ENCODE assay signal across 8 cellular contexts in the genomic region with DNA sequence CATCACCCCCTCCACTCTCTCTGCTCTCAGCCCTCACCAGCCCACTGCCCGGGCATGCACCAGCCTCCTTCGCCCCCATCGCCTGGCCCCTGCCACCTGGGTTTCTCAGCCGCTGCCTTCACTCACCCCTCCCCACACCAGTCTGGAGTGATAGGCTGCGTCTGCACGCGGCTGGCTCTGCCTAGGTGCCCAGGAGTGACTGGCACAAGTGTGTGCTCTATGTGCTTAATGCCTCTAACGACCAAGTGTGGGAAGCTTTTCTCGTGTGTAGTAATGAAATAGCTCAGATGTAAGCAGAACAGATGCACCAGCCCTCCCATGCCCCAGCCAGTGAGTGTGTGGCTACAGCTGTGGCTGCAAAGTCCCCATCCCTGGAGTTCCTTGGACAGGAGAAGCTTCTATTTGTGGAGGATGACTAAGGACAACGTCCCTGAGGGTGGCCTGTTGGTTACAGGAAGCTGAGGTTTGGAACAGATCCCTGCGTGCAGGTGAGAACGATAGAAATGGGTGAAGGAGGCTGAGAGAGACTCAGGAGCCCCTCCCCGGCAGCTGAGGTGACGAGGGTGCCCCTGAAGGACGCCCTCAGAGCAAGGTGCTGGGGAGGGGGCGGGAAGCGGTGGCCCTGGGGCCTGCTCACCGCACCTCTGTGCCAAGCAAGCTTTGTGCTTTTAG. TPM values are rescaled to one million over a fixed set of nuclear protein-coding genes. Genes with fewer than 3 reads are reported as not detected.
A peak's percentile ranks its signal among the peaks of the same experiment; 100 is the strongest.
DNase-seq lines count a peak whose midpoint lies in the region; ATAC-seq and TF ChIP-seq lines count a peak whose summit lies in the region.

No MANE protein-coding gene starts in this region.

- H3K4me3 Mint-ChIP-seq in glutamatergic neuron (ENCODE audit: unreplicated experiment): no peak overlapping the region

- H3K4me3 ChIP-seq in BLaER1 (peak overlapping the region; percentile 31; the same call in 1 of the 2 replicates), upper lobe of right lung (no peak overlapping the region), lower leg skin (ENCODE audit: low read depth, poor library complexity, severe bottlenecking) (no peak overlapping the region)

- peaks cover 40% of the 10 kb centered on the region for H3K4me1 Mint-ChIP-seq in glutamatergic neuron (ENCODE audit: low read depth, unreplicated experiment)

- peak overlapping the region; percentile 95 for H3K4me2 ChIP-seq in BLaER1

- intact Hi-C loops in upper lobe of right lung (cut with DNase I) (no loop called here), lower leg skin (cut with DNase I; ENCODE audit: low total_unique reads) (no loop called here)

- H3K9me3 Mint-ChIP-seq in glutamatergic neuron (ENCODE audit: unreplicated experiment): peaks cover 4% of the 10 kb centered on the region

- peak overlapping the region; percentile 45 for H3K9ac ChIP-seq in BLaER1

- no peaks in the 10 kb centered on the region for H3K27me3 ChIP-seq in BLaER1
- no peaks in the 10 kb centered on the region for H3K27me3 ChIP-seq in upper lobe of right lung

- peak; percentile 73 for ATAC-seq in GM21390 (IDR thresholded peaks at IDR 0.05; ENCODE audit: unreplicated experiment)
- ATAC-seq in upper lobe of right lung: peak; percentile 41
- ATAC-seq in GM19395 (IDR thresholded peaks at IDR 0.05; ENCODE audit: unreplicated experiment): no peak

- H3K27ac ChIP-seq in BLaER1: peak overlapping the region; percentile 72
- H3K27ac ChIP-seq in upper lobe of right lung: peak overlapping the region; percentile 11

- H3K4me1 ChIP-seq in BLaER1 (peaks cover 56% of the 10 kb centered on the region), upper lobe of right lung (peaks cover 68% of the 10 kb centered on the region)

- TF ChIP-seq CTCF in glutamatergic neuron (IDR thresholded peaks at IDR 0.05; ENCODE audit: partially characterized antibody, unreplicated experiment): no peak
- TF ChIP-seq CTCF in upper lobe of right lung (IDR thresholded peaks at IDR 0.05): no peak
- TF ChIP-seq CTCF in lower leg skin (IDR thresholded peaks at IDR 0.05): no peak

- H4K20me1 ChIP-seq in BLaER1: peaks cover 91% of the 10 kb centered on the region

- no peak for TF ChIP-seq POLR2A in lower leg skin (IDR thresholded peaks at IDR 0.05)

- DNase-seq in NCI-H345 (lab: John Stamatoyannopoulos, UW): peak; percentile 78
- DNase-seq in glutamatergic neuron: no peak
- DNase-seq in upper lobe of right lung: peak; percentile 66
- no peak for DNase-seq in lower leg skin (ENCODE audit: low spot score in 2 of 2)
- no peak for DNase-seq in SIG-M5 (lab: John Stamatoyannopoulos, UW)

- H3K9me3 ChIP-seq in BLaER1 (no peaks in the 10 kb centered on the region), upper lobe of right lung (no peaks in the 10 kb centered on the region)

- H3K36me3 Mint-ChIP-seq in glutamatergic neuron (ENCODE audit: unreplicated experiment): peaks cover 8% of the 10 kb centered on the region

- H3K27ac Mint-ChIP-seq in glutamatergic neuron (ENCODE audit: unreplicated experiment): peak overlapping the region; percentile 73

- WGBS in lower leg skin, 2 donors: 51 to 63% methylated on average over 18 of the region's 18 CpGs

- H3K36me3 ChIP-seq in BLaER1: 0 out of 2 replicates have a peak, but pooled peaks cover 21% of the 10 kb centered on the region
- H3K36me3 ChIP-seq in upper lobe of right lung: no peaks in the 10 kb centered on the region

- H3K27me3 Mint-ChIP-seq in glutamatergic neuron (ENCODE audit: unreplicated experiment): peaks cover 6% of the 10 kb centered on the region

RNA-seq across cellular contexts. Expression of a gene that starts 35.6 kb away (rescaled TPM):
- 127 TPM for total RNA-seq in glutamatergic neuron (ENCODE audit: unreplicated experiment)
- total RNA-seq in upper lobe of right lung: 377 TPM
- 10 to 100 TPM; 23.3 to 35.5 (median 31.1) TPM for total RNA-seq in lower leg skin

Comparison
In these comparisons a context has a peak if more than half of its experiments do, and no peak if none do; other contexts are left out.
1. DNase-seq: peak in NCI-H345 (single experiment) and upper lobe of right lung (single experiment); none in glutamatergic neuron (single experiment), lower leg skin (0 of 2) and SIG-M5 (single experiment).